In the genomic region with DNA sequence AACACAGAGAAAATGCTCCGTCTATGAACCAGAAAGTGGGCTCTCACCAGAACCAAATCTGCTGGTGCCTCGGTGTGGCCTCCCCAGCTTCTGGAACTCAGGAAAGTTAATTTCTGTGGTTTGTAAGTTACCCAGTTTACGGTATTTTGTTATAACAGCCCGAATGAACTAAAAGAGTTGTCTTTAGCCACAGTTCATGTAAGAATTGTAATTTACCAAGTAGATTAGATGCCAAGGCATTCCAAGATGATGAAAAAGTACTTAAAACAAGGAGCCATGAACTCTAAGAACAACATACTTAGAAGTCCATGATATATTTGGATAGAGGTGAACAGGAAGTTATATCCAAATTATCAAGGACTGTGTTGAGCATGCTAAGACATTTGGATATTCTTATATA, we compare ENCODE assay signal across 19 cellular contexts.
"Had no signal": no experiment of that assay in that cellular context is flagged by ENCODE, and none has a peak within 500 bp of the region (broad histone marks: within the 10 kb centered on the region; RNA-seq: fewer than 3 reads in every experiment).

No MANE protein-coding gene starts in this region.

- H3K9me3 ChIP-seq: adrenal gland, SJSA1 had no signal

- H3K4me1 ChIP-seq: adrenal gland, SJSA1 had no signal

- H3K27ac ChIP-seq: adrenal gland, brain microvascular endothelial cell, cardiac muscle cell, KMS-11, SJSA1 had no signal

- H3K36me3 ChIP-seq: adrenal gland, brain microvascular endothelial cell, cardiac muscle cell, SJSA1 had no signal

- H3K9ac ChIP-seq: KMS-11 had no signal

- ATAC-seq: activated CD8-positive, alpha-beta memory T cell treated with anti-CD3 and anti-CD28 coated beads, Interleukin-2, amount 10 ng/mL, durations not matched to agents 7 days and 5 days had no signal

- DNase-seq: activated CD4-positive, alpha-beta T cell treated with anti-CD3 and anti-CD28 coated beads for 48 hours; activated CD4-positive, alpha-beta T cell treated with anti-CD3 and anti-CD28 coated beads, Interleukin-2, amount 50 U/mL, for 48 hours; activated CD4-positive, CD25-positive, alpha-beta regulatory T cell treated with anti-CD3 and anti-CD28 coated beads, Interleukin-2, amount 50 U/mL, for 72 hours; activated CD8-positive, alpha-beta memory T cell treated with anti-CD3 and anti-CD28 coated beads, Interleukin-2, amount 10 ng/mL, durations not matched to agents 7 days and 5 days; activated gamma-delta T cell treated with Interleukin-2 at 50 U/mL for 16 hours; activated naive CD4-positive, alpha-beta T cell treated with anti-CD3 and anti-CD28 coated beads, Interleukin-2, amount 10 ng/mL, durations not matched to agents 7 days and 5 days; activated naive CD8-positive, alpha-beta T cell treated with anti-CD3 and anti-CD28 coated beads for 36 hours; activated T-cell treated with anti-CD3 and anti-CD28 coated beads, Interleukin-2, amount 50 U/mL, for 48 hours; adrenal gland; anterior cingulate cortex; NCI-H1105; NCI-H1436; NCI-H2029 treated with DMSO at 0.1 percent for 48 hours; NCI-H345; NK-92 treated with Interleukin-12 subunit alpha and Interleukin-12 subunit beta, amount 100 ng/mL, for 24 hours had no signal

- H3K27me3 ChIP-seq: adrenal gland, brain microvascular endothelial cell, cardiac muscle cell, SJSA1 had no signal

- H3K4me3 ChIP-seq: adrenal gland, cardiac muscle cell, SJSA1 had no signal

- H3K4me2 ChIP-seq: KMS-11 had no signal
